In the genomic region with DNA sequence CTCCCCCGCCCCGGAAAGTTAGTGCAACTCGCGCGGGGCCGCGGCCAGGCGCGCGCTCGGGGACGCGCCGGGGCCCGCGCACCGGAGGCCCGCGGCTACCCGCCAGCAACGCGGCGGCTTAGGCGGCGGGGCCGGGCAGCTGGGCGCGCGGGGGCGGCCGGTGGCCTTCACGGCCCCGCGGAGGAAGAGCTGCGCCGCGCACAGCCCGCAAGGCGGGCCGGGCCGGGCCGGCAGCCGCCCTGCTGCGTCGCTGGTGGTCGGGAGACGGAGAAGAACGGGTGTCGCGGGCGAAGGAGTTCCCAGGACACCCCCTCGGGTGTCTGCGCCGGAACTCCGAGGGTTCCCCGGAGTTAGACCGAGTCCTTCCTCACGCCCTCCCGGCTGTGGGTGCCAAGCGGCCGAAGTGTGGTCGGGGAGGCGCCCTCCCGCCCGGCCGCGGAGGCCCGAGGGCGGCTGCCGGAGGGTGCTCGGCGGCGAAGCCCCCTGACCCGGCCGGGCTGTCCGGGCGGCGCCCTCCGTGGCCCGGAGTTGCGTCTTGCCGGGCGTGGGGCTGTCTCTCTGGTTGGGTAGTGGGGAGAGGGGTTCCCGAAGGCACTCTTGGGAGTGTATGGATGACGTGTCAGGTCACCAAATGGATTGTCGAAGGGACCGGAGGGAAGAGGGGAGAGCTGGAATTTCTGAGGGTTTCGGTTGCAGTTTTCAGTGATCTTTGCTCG, we compare ENCODE assay signal across 1 cellular context.
TF ChIP-seq lines count a peak whose summit lies in the region.

No MANE protein-coding gene starts in this region.

TF ChIP-seq in WTC11, 78 proteins besides CTCF, POLR2A, EP300 and RAD21 (continued from another document):
- TF ChIP-seq, protein P1, sequence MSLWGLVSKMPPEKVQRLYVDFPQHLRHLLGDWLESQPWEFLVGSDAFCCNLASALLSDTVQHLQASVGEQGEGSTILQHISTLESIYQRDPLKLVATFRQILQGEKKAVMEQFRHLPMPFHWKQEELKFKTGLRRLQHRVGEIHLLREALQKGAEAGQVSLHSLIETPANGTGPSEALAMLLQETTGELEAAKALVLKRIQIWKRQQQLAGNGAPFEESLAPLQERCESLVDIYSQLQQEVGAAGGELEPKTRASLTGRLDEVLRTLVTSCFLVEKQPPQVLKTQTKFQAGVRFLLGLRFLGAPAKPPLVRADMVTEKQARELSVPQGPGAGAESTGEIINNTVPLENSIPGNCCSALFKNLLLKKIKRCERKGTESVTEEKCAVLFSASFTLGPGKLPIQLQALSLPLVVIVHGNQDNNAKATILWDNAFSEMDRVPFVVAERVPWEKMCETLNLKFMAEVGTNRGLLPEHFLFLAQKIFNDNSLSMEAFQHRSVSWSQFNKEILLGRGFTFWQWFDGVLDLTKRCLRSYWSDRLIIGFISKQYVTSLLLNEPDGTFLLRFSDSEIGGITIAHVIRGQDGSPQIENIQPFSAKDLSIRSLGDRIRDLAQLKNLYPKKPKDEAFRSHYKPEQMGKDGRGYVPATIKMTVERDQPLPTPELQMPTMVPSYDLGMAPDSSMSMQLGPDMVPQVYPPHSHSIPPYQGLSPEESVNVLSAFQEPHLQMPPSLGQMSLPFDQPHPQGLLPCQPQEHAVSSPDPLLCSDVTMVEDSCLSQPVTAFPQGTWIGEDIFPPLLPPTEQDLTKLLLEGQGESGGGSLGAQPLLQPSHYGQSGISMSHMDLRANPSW (CRISPR knock-in tag; conservative IDR thresholded peaks at IDR 0.05; ENCODE audit: low read depth): no peak
- TF ChIP-seq TCF7 (CRISPR knock-in tag; IDR thresholded peaks at IDR 0.05; ENCODE audit: low read depth): no peak
- TF ChIP-seq TEAD4 (CRISPR knock-in tag; IDR thresholded peaks at IDR 0.05): 0 out of 2 replicates have a peak, but pooled peaks have one; percentile 53
TF ChIP-seq in WTC11: peak in this region for 4.
